ENCODE assay signal across 8 cellular contexts in genomic region chr2:174748948-174749347, GRCh38. TPM values are rescaled to one million over a fixed set of nuclear protein-coding genes. Genes with fewer than 3 reads are reported as not detected.
DNase-seq lines count a peak whose midpoint lies in the region; ATAC-seq and TF ChIP-seq lines count a peak whose summit lies in the region.

No MANE protein-coding gene starts in this region.

- peak overlapping the region; percentile 68 for H3K27ac ChIP-seq in HUES6 (ENCODE audit: low read depth, low read length)
- no peak overlapping the region for H3K27ac ChIP-seq in Panc1 (ENCODE audit: low read length)
- no peak overlapping the region for H3K27ac ChIP-seq in osteoblast (ENCODE audit: low read depth, low read length)

- DNase-seq in Panc1 (ENCODE audit: low read depth, low spot score) (peak; percentile 27), fibroblast of villous mesenchyme (ENCODE audit: low read depth) (peak; percentile 54), osteoblast (ENCODE audit: insufficient read length, low spot score, missing footprints) (peak; percentile 89), type B pancreatic cell (ENCODE audit: extremely low spot score, unreplicated experiment) (peak; percentile 78), GM19240 (ENCODE audit: insufficient read length, low spot score) (no peak)
- DNase-seq in activated T-helper 1 cell treated with anti-CD3 and anti-CD28 coated beads, Interleukin-12 subunit alpha, Interleukin-12 subunit beta, Interleukin-2, Interleukin-4 antibody, amounts not matched to agents 30 ng/mL and 10 ng/mL and 1 ng/mL, durations not matched to agents 14 hours and 24 hours and 36 hours (ENCODE audit: low spot score), result peak; percentile 55

- H3K4me1 Mint-ChIP-seq in activated T-helper 1 cell treated with anti-CD3 and anti-CD28 coated beads, Interleukin-12 subunit alpha, Interleukin-12 subunit beta, Interleukin-2, Interleukin-4 antibody, amounts not matched to agents 30 ng/mL and 10 ng/mL and 1 ng/mL, durations not matched to agents 14 hours and 24 hours and 36 hours (ENCODE audit: low read depth), result peaks cover 44% of the 10 kb centered on the region
- H3K4me1 Mint-ChIP-seq in type B pancreatic cell (ENCODE audit: unreplicated experiment), result peaks cover 4% of the 10 kb centered on the region

- H3K79me2 ChIP-seq in osteoblast (ENCODE audit: insufficient read depth, low read length), result no peaks in the 10 kb centered on the region

- H2AFZ ChIP-seq in osteoblast (ENCODE audit: low read length), result no peak overlapping the region

- POLR2A ChIA-PET in Panc1 (lab: Charles Lee), result interaction anchor here (0.7 kb wide), 1 partner anchor 278 kb away, joined by 3 read pairs; no protein-coding TSS in a partner anchor

- H3K4me3 ChIP-seq in HUES6 (ENCODE audit: low read depth, low read length), result no peak overlapping the region
- no peak overlapping the region for H3K4me3 ChIP-seq in Panc1 (ENCODE audit: low read depth in 2 of 2, low read length in 2 of 2)
- H3K4me3 ChIP-seq in fibroblast of villous mesenchyme (ENCODE audit: low read depth, low read length), result no peak overlapping the region
- no peak overlapping the region for H3K4me3 ChIP-seq in osteoblast (ENCODE audit: insufficient read depth, low read length)

- H3K9me3 Mint-ChIP-seq in activated T-helper 1 cell treated with anti-CD3 and anti-CD28 coated beads, Interleukin-12 subunit alpha, Interleukin-12 subunit beta, Interleukin-2, Interleukin-4 antibody, amounts not matched to agents 30 ng/mL and 10 ng/mL and 1 ng/mL, durations not matched to agents 14 hours and 24 hours and 36 hours, result no peaks in the 10 kb centered on the region
- no peaks in the 10 kb centered on the region for H3K9me3 Mint-ChIP-seq in type B pancreatic cell

- H3K4me2 ChIP-seq in osteoblast (ENCODE audit: insufficient read depth, low read length), result no peak overlapping the region

- no peak overlapping the region for H3K9ac ChIP-seq in HUES6 (ENCODE audit: low read length)

- H3K4me1 ChIP-seq in HUES6 (ENCODE audit: control insufficient read depth, insufficient read depth, low read length), result peaks cover 22% of the 10 kb centered on the region
- H3K4me1 ChIP-seq in Panc1 (ENCODE audit: control insufficient read depth, insufficient read depth, low read length), result no peaks in the 10 kb centered on the region
- peaks cover 4% of the 10 kb centered on the region for H3K4me1 ChIP-seq in osteoblast (ENCODE audit: insufficient read depth, low read length)

- no peak overlapping the region for H3K4me3 Mint-ChIP-seq in activated T-helper 1 cell treated with anti-CD3 and anti-CD28 coated beads, Interleukin-12 subunit alpha, Interleukin-12 subunit beta, Interleukin-2, Interleukin-4 antibody, amounts not matched to agents 30 ng/mL and 10 ng/mL and 1 ng/mL, durations not matched to agents 14 hours and 24 hours and 36 hours
- H3K4me3 Mint-ChIP-seq in type B pancreatic cell, result no peak overlapping the region

- in situ Hi-C loops in Panc1 (cut with HindIII; ENCODE audit: low pct_unique_long_range_greater_than_20kb, low sequenced_read_pairs), result no loop called here

- no peaks in the 10 kb centered on the region for H3K27me3 ChIP-seq in HUES6 (ENCODE audit: control insufficient read depth, insufficient read depth, low read length)
- no peaks in the 10 kb centered on the region; the same call in 1 of the 2 replicates for H3K27me3 ChIP-seq in Panc1 (ENCODE audit: control insufficient read depth, insufficient read depth, low read length)
- peaks cover 16% of the 10 kb centered on the region for H3K27me3 ChIP-seq in osteoblast (ENCODE audit: insufficient read depth, low read length)

- H4K20me1 ChIP-seq in osteoblast (ENCODE audit: insufficient read depth, low read length), result no peaks in the 10 kb centered on the region

- H3K36me3 ChIP-seq in HUES6 (ENCODE audit: control insufficient read depth, insufficient read depth, low read length) (no peaks in the 10 kb centered on the region), Panc1 (ENCODE audit: control insufficient read depth, insufficient read depth, low read length) (no peaks in the 10 kb centered on the region), osteoblast (ENCODE audit: insufficient read depth, low read length) (no peaks in the 10 kb centered on the region)

- no peaks in the 10 kb centered on the region for H3K36me3 Mint-ChIP-seq in activated T-helper 1 cell treated with anti-CD3 and anti-CD28 coated beads, Interleukin-12 subunit alpha, Interleukin-12 subunit beta, Interleukin-2, Interleukin-4 antibody, amounts not matched to agents 30 ng/mL and 10 ng/mL and 1 ng/mL, durations not matched to agents 14 hours and 24 hours and 36 hours (ENCODE audit: low read depth)
- no peaks in the 10 kb centered on the region for H3K36me3 Mint-ChIP-seq in type B pancreatic cell

- intact Hi-C loops in Panc1 (cut with micrococcal nuclease; ENCODE audit: unreplicated experiment), result loop anchor here (5.0 kb wide), 1 partner anchor 47 kb away; no protein-coding TSS in a partner anchor
- intact Hi-C loops in activated T-helper 1 cell treated with anti-CD3 and anti-CD28 coated beads, Interleukin-12 subunit alpha, Interleukin-12 subunit beta, Interleukin-2, Interleukin-4 antibody, amounts not matched to agents 30 ng/mL and 10 ng/mL and 1 ng/mL, durations not matched to agents 14 hours and 24 hours and 36 hours (cut with micrococcal nuclease), result loop anchor here (1.0 to 5.0 kb wide), 6 partner anchors 49 to 533 kb away; partner anchors contain the start of gene CHN1

- CTCF ChIA-PET in Panc1 (lab: Charles Lee), result interaction anchor here (0.5 to 1.8 kb wide), 10 partner anchors 9 to 282 kb away, joined by 3 to 8 read pairs (median 3); no protein-coding TSS in a partner anchor

- H3K27me3 Mint-ChIP-seq in activated T-helper 1 cell treated with anti-CD3 and anti-CD28 coated beads, Interleukin-12 subunit alpha, Interleukin-12 subunit beta, Interleukin-2, Interleukin-4 antibody, amounts not matched to agents 30 ng/mL and 10 ng/mL and 1 ng/mL, durations not matched to agents 14 hours and 24 hours and 36 hours (ENCODE audit: insufficient read depth), result peaks cover 7% of the 10 kb centered on the region
- H3K27me3 Mint-ChIP-seq in type B pancreatic cell, result no peaks in the 10 kb centered on the region

- ATAC-seq in Panc1, result peak; percentile 92

- no TSS peak for BruUV-seq in Panc1 (replicated peaks; lab: Mats Ljungman, UMichigan)

- TF ChIP-seq CTCF in GM12801 (IDR thresholded peaks at IDR 0.05; ENCODE audit: extremely low read depth, insufficient read length), result peak; percentile 14
- peak; percentile 92 for TF ChIP-seq CTCF in Panc1 (IDR thresholded peaks at IDR 0.05)
- TF ChIP-seq CTCF in fibroblast of villous mesenchyme (IDR thresholded peaks at IDR 0.05; ENCODE audit: insufficient read depth, low read depth, low read length), result peak; percentile 87
- peak; percentile 90 for TF ChIP-seq CTCF in osteoblast (IDR thresholded peaks at IDR 0.05; ENCODE audit: extremely low read depth, low read depth, low read length)
- peak; percentile 91 for TF ChIP-seq CTCF in type B pancreatic cell (conservative IDR thresholded peaks at IDR 0.05)

- no peak overlapping the region for H3K27ac Mint-ChIP-seq in activated T-helper 1 cell treated with anti-CD3 and anti-CD28 coated beads, Interleukin-12 subunit alpha, Interleukin-12 subunit beta, Interleukin-2, Interleukin-4 antibody, amounts not matched to agents 30 ng/mL and 10 ng/mL and 1 ng/mL, durations not matched to agents 14 hours and 24 hours and 36 hours
- peak overlapping the region; percentile 28 for H3K27ac Mint-ChIP-seq in type B pancreatic cell

- H3K9me3 ChIP-seq in HUES6 (ENCODE audit: control insufficient read depth, insufficient read depth, low read depth, low read length) (no peaks in the 10 kb centered on the region), Panc1 (ENCODE audit: control insufficient read depth, insufficient read depth, low read depth, low read length) (no peaks in the 10 kb centered on the region), osteoblast (ENCODE audit: low read depth, low read length) (no peaks in the 10 kb centered on the region)

RNA-seq across cellular contexts. Expression of gene CHRNA1, which starts 15.3 kb away (rescaled TPM):
- not detected for total RNA-seq in Panc1 (2021; ENCODE audit: unreplicated experiment)
- polyA plus RNA-seq in Panc1 (2012; ENCODE audit: insufficient read length), result 0.36 TPM
- total RNA-seq in activated T-helper 1 cell treated with anti-CD3 and anti-CD28 coated beads, Interleukin-12 subunit alpha, Interleukin-12 subunit beta, Interleukin-2, Interleukin-4 antibody, amounts not matched to agents 30 ng/mL and 10 ng/mL and 1 ng/mL, durations not matched to agents 14 hours and 24 hours and 36 hours, result not detected in 2 replicates
- under 0.01 and 0.32 TPM in 2 replicates for total RNA-seq in fibroblast of villous mesenchyme
- not detected in 2 replicates for total RNA-seq in osteoblast
- 0.19 and 1.1 TPM in 2 replicates for total RNA-seq in type B pancreatic cell (ENCODE audit: low replicate concordance)

Comparison
In these comparisons a context has a peak if more than half of its experiments do, and no peak if none do; other contexts are left out.
1. CTCF ChIP-seq: peak in every context shown above with its lines; median percentile 92 in Panc1; 91 in type B pancreatic cell; 90 in osteoblast; 87 in fibroblast of villous mesenchyme; 14 in GM12801.